In genomic region chr15:68715111-68715510, GRCh38 we compare ENCODE assay signal across 34 cellular contexts.
"Had no signal": no experiment of that assay in that cellular context is flagged by ENCODE, and none has a peak within 500 bp of the region (broad histone marks: within the 10 kb centered on the region; RNA-seq: fewer than 3 reads in every experiment).

No MANE protein-coding gene starts in this region.

- H3K4me3 ChIP-seq: MG63 had no signal

- H3K9me3 ChIP-seq: MG63 had no signal

- DNase-seq: Karpas-422, Kasumi-1, MG63, MM.1S, MV-4-11, NCI-H1048, NCI-H1092, NCI-H1092 treated with DMSO at 0.1 percent for 48 hours, NCI-H1105, NCI-H1105 treated with DMSO at 0.1 percent for 48 hours, NCI-H1417, NCI-H1417 treated with DMSO at 0.1 percent for 48 hours, NCI-H1436, NCI-H1436 treated with DMSO at 0.1 percent for 48 hours, NCI-H146, NCI-H1694, NCI-H1694 treated with DMSO at 0.1 percent for 48 hours, NCI-H187, NCI-H187 treated with DMSO at 0.1 percent for 48 hours, NCI-H1930, NCI-H2029, NCI-H2029 treated with DMSO at 0.1 percent for 48 hours, NCI-H2081, NCI-H2081 treated with DMSO at 0.1 percent for 48 hours, NCI-H2107, NCI-H2171, NCI-H2171 treated with DMSO at 0.1 percent for 48 hours, NCI-H2227 treated with DMSO at 0.1 percent for 48 hours, NCI-H226, NCI-H345, NCI-H446, NCI-H446 treated with DMSO at 0.1 percent for 48 hours, NCI-H510A, NCI-H510A treated with DMSO at 0.1 percent for 48 hours had no signal

- H3K27me3 ChIP-seq: MG63 had no signal
